ENCODE assay signal across 17 cellular contexts in genomic region chr6:34152042-34152524, GRCh38. TPM values are rescaled to one million over a fixed set of nuclear protein-coding genes. Genes with fewer than 3 reads are reported as not detected.
DNase-seq lines count a peak whose midpoint lies in the region; ATAC-seq and TF ChIP-seq lines count a peak whose summit lies in the region.
"Had no signal": no experiment of that assay in that cellular context is flagged by ENCODE, and none has a peak within 500 bp of the region (broad histone marks: within the 10 kb centered on the region; RNA-seq: fewer than 3 reads in every experiment).

No MANE protein-coding gene starts in this region.

- H3K4me2 ChIP-seq in SK-N-SH (no peak overlapping the region), neural cell (ENCODE audit: low read length) (no peak overlapping the region)

- H3K27me3 ChIP-seq in SK-N-SH (ENCODE audit: insufficient read depth) (peaks cover 37% of the 10 kb centered on the region), neural cell (ENCODE audit: insufficient read depth, low read depth, low read length) (peaks cover 7% of the 10 kb centered on the region), colonic mucosa (peaks cover 12% of the 10 kb centered on the region)

- H3K9ac ChIP-seq in SK-N-SH (no peak overlapping the region), neural cell (ENCODE audit: low read length) (no peak overlapping the region), colonic mucosa (ENCODE audit: low read depth in 2 of 2, low read length in 2 of 2) (no peak overlapping the region)

- TF ChIP-seq RAD21 in SK-N-SH (IDR thresholded peaks at IDR 0.05; ENCODE audit: low read length) (no peak), neural cell (conservative IDR thresholded peaks at IDR 0.05) (no peak)

- H3K79me2 ChIP-seq in SK-N-SH (ENCODE audit: insufficient read depth) (no peaks in the 10 kb centered on the region), neural cell (replicated peaks; ENCODE audit: insufficient read depth, low read length) (no peaks in the 10 kb centered on the region)

- no peaks in the 10 kb centered on the region for H4K20me1 ChIP-seq in SK-N-SH (ENCODE audit: insufficient read depth)
- no peaks in the 10 kb centered on the region for H4K20me1 ChIP-seq in neural cell (ENCODE audit: insufficient read depth)

- peaks cover 63% of the 10 kb centered on the region for H3K4me1 Mint-ChIP-seq in WTC11

- ATAC-seq in SK-N-SH treated with all-trans-retinoic acid at 6 μM for 48 hours = no peak
- ATAC-seq in WTC11 = no peak
- ATAC-seq: PC-3 had no signal

- H3K36me3 ChIP-seq in SK-N-SH (replicated peaks in 1 of 2; ENCODE audit: control insufficient read depth in 1 of 2, insufficient read depth in 2 of 2, low read length in 1 of 2) (no peaks in the 10 kb centered on the region), neural cell (ENCODE audit: insufficient read depth, low read length) (no peaks in the 10 kb centered on the region), colonic mucosa (no peaks in the 10 kb centered on the region)

- no peak overlapping the region for H3K27ac ChIP-seq in SK-N-SH (ENCODE audit: low read depth in 2 of 2, low read length in 1 of 2)
- no peak overlapping the region for H3K27ac ChIP-seq in neural cell (ENCODE audit: low read length)
- H3K27ac ChIP-seq in colonic mucosa = no peak overlapping the region
- H3K27ac ChIP-seq: 22Rv1 had no signal

- peak; percentile 21 for DNase-seq in SK-N-SH
- peak; percentile 10 for DNase-seq in 8988T
- peak; percentile 8 for DNase-seq in WTC11 (ENCODE audit: low spot score)
- no peak for DNase-seq in T1000 (lab: John Stamatoyannopoulos, UW)
- DNase-seq in Ammon's horn (ENCODE audit: low spot score) = no peak
- DNase-seq in colonic mucosa = no peak
- DNase-seq: HCEC 1CT, IMR-90, NCI-H2029 treated with DMSO at 0.1 percent for 48 hours, NCI-H2171, PC-3 had no signal

- no peak overlapping the region for H3K4me3 Mint-ChIP-seq in WTC11
- H3K4me3 Mint-ChIP-seq: B cell had no signal

- CTCF ChIA-PET in SK-N-SH (lab: Yijun Ruan, JAX) = interaction anchor here (1.0 to 11.2 kb wide), 8 partner anchors 9 to 441 kb away, joined by 4 to 204 read pairs (median 6); partner anchors contain the start of gene UQCC2
- CTCF ChIA-PET in WTC11 (lab: Charles Lee) = interaction anchor here (0.5 to 8.8 kb wide), 13 partner anchors 10 to 381 kb away, joined by 3 to 187 read pairs (median 5); no protein-coding TSS in a partner anchor

- H3K9me3 Mint-ChIP-seq in WTC11 = no peaks in the 10 kb centered on the region

- 77% methylated on average over 5 of the region's 9 CpGs for WGBS in SK-N-SH (ENCODE audit: low lambda C conversion rate)

- H2AFZ ChIP-seq in SK-N-SH (ENCODE audit: low read depth) (no peak overlapping the region), neural cell (ENCODE audit: low read depth, low read length) (no peak overlapping the region)

- H3K4me1 ChIP-seq in SK-N-SH (ENCODE audit: control insufficient read depth in 1 of 2, insufficient read depth in 2 of 2, low read depth in 1 of 2, low read length in 1 of 2) = peaks cover 0 to 2% of the 10 kb centered on the region in 2 experiments; a peak in 1 of 4 replicates
- H3K4me1 ChIP-seq in colonic mucosa = no peaks in the 10 kb centered on the region

- intact Hi-C loops in colonic mucosa (cut with DNase I) = loop anchor here (5.0 to 10.0 kb wide), 3 partner anchors 95 to 385 kb away; no protein-coding TSS in a partner anchor

- TF ChIP-seq CTCF in SK-N-SH (IDR thresholded peaks at IDR 0.05) (no peak), WTC11 (IDR thresholded peaks at IDR 0.05) (no peak), neural cell (IDR thresholded peaks at IDR 0.05; ENCODE audit: poor library complexity, severe bottlenecking) (no peak), colonic mucosa (IDR thresholded peaks at IDR 0.05) (no peak)

- peaks cover 68% of the 10 kb centered on the region for H3K27me3 Mint-ChIP-seq in WTC11 (ENCODE audit: low read depth)

- POLR2A ChIA-PET in SK-N-SH (lab: Yijun Ruan, JAX) = interaction anchor here (0.5 kb wide), 1 partner anchor 98 kb away, joined by 3 read pairs; no protein-coding TSS in a partner anchor
- POLR2A ChIA-PET in WTC11 (lab: Charles Lee) = interaction anchor here (0.6 kb wide), 1 partner anchor 174 kb away, joined by 4 read pairs; no protein-coding TSS in a partner anchor

- H3F3A ChIP-seq in SK-N-SH (replicated peaks; ENCODE audit: insufficient read depth) = no peaks in the 10 kb centered on the region
- no peaks in the 10 kb centered on the region for H3F3A ChIP-seq in neural cell (ENCODE audit: insufficient read depth, low read length, poor library complexity, severe bottlenecking)

- no peaks in the 10 kb centered on the region for H3K36me3 Mint-ChIP-seq in WTC11

- H3K4me3 ChIP-seq in SK-N-SH (ENCODE audit: low read depth in 2 of 2, low read length in 1 of 2) = no peak overlapping the region
- peak overlapping the region; percentile 13 for H3K4me3 ChIP-seq in neural cell (ENCODE audit: low read length)
- H3K4me3 ChIP-seq in colonic mucosa = no peak overlapping the region

- no peaks in the 10 kb centered on the region for H3K9me2 ChIP-seq in SK-N-SH
- H3K9me2 ChIP-seq in neural cell (ENCODE audit: insufficient read depth, low read length) = no peaks in the 10 kb centered on the region

- no peak overlapping the region for H3K27ac Mint-ChIP-seq in WTC11
- H3K27ac Mint-ChIP-seq: B cell had no signal

- TF ChIP-seq EP300 in SK-N-SH (IDR thresholded peaks at IDR 0.05; ENCODE audit: borderline replicate concordance in 1 of 2, low read depth in 1 of 2, low read length in 1 of 2) = no peak
- TF ChIP-seq EP300 in neural cell (conservative IDR thresholded peaks at IDR 0.05; ENCODE audit: poor library complexity, severe bottlenecking) = no peak

- H3K9me3 ChIP-seq in SK-N-SH (no peaks in the 10 kb centered on the region), neural cell (ENCODE audit: low read length) (no peaks in the 10 kb centered on the region), colonic mucosa (no peaks in the 10 kb centered on the region)

TF ChIP-seq in SK-N-SH, 30 proteins besides CTCF, POLR2A, EP300 and RAD21:
- no peak for TF ChIP-seq TAF1 (IDR thresholded peaks at IDR 0.05; ENCODE audit: borderline replicate concordance, low read depth, low read length)
TF ChIP-seq in SK-N-SH: peak in this region for 0.

TF ChIP-seq in SK-N-SH treated with all-trans-retinoic acid at 6 μM for 48 hours, 23 proteins besides CTCF, POLR2A, EP300 and RAD21 (continues in another document):
- TF ChIP-seq ESRRG (CRISPR knock-in tag; IDR thresholded peaks at IDR 0.05) (no peak), TOX (CRISPR knock-in tag; IDR thresholded peaks at IDR 0.05; ENCODE audit: borderline replicate concordance) (no peak), TCF4 (CRISPR knock-in tag; IDR thresholded peaks at IDR 0.05; ENCODE audit: borderline replicate concordance) (no peak)

TF ChIP-seq in WTC11, 78 proteins besides CTCF, POLR2A, EP300 and RAD21 (continues in another document):
- TF ChIP-seq MXD4 (CRISPR knock-in tag; IDR thresholded peaks at IDR 0.05; ENCODE audit: borderline replicate concordance) (no peak), ZNF423 (CRISPR knock-in tag; IDR thresholded peaks at IDR 0.05) (no peak), KAT7 (CRISPR knock-in tag; IDR thresholded peaks at IDR 0.05; ENCODE audit: borderline replicate concordance) (no peak), PREB (CRISPR knock-in tag; IDR thresholded peaks at IDR 0.05; ENCODE audit: borderline replicate concordance) (no peak)

TF ChIP-seq in neural cell, 6 proteins besides CTCF, POLR2A, EP300 and RAD21:
- TF ChIP-seq SMC3 (conservative IDR thresholded peaks at IDR 0.05; ENCODE audit: poor library complexity) = no peak
- TF ChIP-seq TAF1 (IDR thresholded peaks at IDR 0.05; ENCODE audit: low read depth) = no peak
- no peak for TF ChIP-seq MXI1 (conservative IDR thresholded peaks at IDR 0.05; ENCODE audit: poor library complexity, severe bottlenecking)
- TF ChIP-seq POLR2AphosphoS5 (IDR thresholded peaks at IDR 0.05) = no peak
- no peak for TF ChIP-seq REST (IDR thresholded peaks at IDR 0.05; ENCODE audit: borderline replicate concordance)
- no peak for TF ChIP-seq EZH2 (IDR thresholded peaks at IDR 0.05; ENCODE audit: borderline replicate concordance, insufficient read depth, low read length, poor library complexity, severe bottlenecking)

RNA-seq across cellular contexts. Expression of gene GRM4, which starts 6.2 kb away (rescaled TPM):
- polyA plus RNA-seq in SK-N-SH (2012; rRNA removed) (not detected in 2 replicates), neural cell (2.1 and 3.7 TPM in 2 replicates)
- not detected in 2 replicates for polyA plus RNA-seq in SK-N-SH (2012; cell fraction: cytosol; rRNA removed)
- 0.04 and 0.05 TPM in 2 replicates for polyA plus RNA-seq in SK-N-SH (2012; cell fraction: nucleus; rRNA removed)
- total RNA-seq in WTC11 (2021) (32.2 to 34.5 TPM (median 32.2 TPM) in 3 replicates), colonic mucosa (under 1 TPM in 1 of 2 donors, not detected in 1; 0.07 TPM)
- 6.0 and 8.0 TPM in 2 replicates for polyA minus RNA-seq in neural cell
- total RNA-seq: B cell, IMR-90, M059J, PC-3 had no signal
- polyA plus RNA-seq: AG04450 had no signal

Comparison
In these comparisons a context has a peak if more than half of its experiments do, and no peak if none do; other contexts are left out.
1. DNase-seq: peak in SK-N-SH (single experiment), 8988T (single experiment) and WTC11 (single experiment); none in T1000 (single experiment), Ammon's horn (single experiment) and colonic mucosa (single experiment).
2. RNA of gene GRM4, which starts 6.2 kb away (total RNA-seq): 32.2 to 34.5 TPM in WTC11; 0.07 TPM in colonic mucosa; every median in the first group is over 10 times any median in the second.